In the genomic region with DNA sequence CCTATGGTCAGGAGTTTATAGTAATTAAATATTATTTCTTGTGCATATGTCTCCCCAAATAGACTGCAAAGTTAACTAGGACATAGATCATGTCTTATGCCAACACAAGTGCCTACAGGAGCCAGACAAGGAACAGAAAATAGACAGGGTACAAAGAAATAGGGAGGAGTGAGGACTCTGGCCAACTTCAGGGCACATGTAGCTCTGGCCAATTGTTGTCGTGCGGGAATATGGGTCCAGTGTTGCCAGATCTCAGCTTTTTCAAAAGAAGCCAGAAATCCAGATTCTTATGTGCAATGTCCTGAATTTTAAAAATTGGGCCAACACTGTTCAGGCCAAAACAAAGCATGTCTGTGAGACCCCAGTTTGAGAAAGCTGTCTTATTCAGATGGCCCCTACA, we compare ENCODE assay signal across 20 cellular contexts.
DNase-seq lines count a peak whose midpoint lies in the region; ATAC-seq and TF ChIP-seq lines count a peak whose summit lies in the region.
"Had no signal": no experiment of that assay in that cellular context is flagged by ENCODE, and none has a peak within 500 bp of the region (broad histone marks: within the 10 kb centered on the region; RNA-seq: fewer than 3 reads in every experiment).

No MANE protein-coding gene starts in this region.

- H3K9me3 ChIP-seq in esophagus muscularis mucosa (no peaks in the 10 kb centered on the region), subcutaneous abdominal adipose tissue (ENCODE audit: control insufficient read depth in 5 of 5, low read length in 5 of 5) (no peaks in the 10 kb centered on the region), gastrocnemius medialis (no peaks in the 10 kb centered on the region), breast epithelium (no peaks in the 10 kb centered on the region)
- H3K9me3 ChIP-seq: Caco-2, HAP-1 had no signal

- H3K27ac ChIP-seq in esophagus muscularis mucosa (replicated peaks in 1 of 4) (no peak overlapping the region), subcutaneous abdominal adipose tissue (ENCODE audit: low read depth, low read length) (peak overlapping the region; percentile 83), gastrocnemius medialis (no peak overlapping the region), breast epithelium (no peak overlapping the region)
- H3K27ac ChIP-seq: 22Rv1, BLaER1, C4-2B had no signal

- ATAC-seq in gastrocnemius medialis: no peak
- ATAC-seq: CD8-positive, alpha-beta T cell; GM12878 had no signal

- peak; percentile 5 for DNase-seq in G401 (ENCODE audit: low spot score)
- DNase-seq in esophagus muscularis mucosa (ENCODE audit: extremely low spot score): peak; percentile 45
- peak; percentile 52 for DNase-seq in midbrain (lab: John Stamatoyannopoulos, UW)
- no peak for DNase-seq in gastrocnemius medialis
- DNase-seq in breast epithelium (ENCODE audit: low spot score in 2 of 2): no peak
- no peak for DNase-seq in epidermal melanocyte (ENCODE audit: insufficient read length, low spot score)
- DNase-seq: Caco-2; CD4-positive, CD25-positive, alpha-beta regulatory T cell; CD8-positive, alpha-beta T cell; DMS153; DND-41; GDM1; GOT3; HFFc6 had no signal

- TF ChIP-seq CTCF in esophagus muscularis mucosa (IDR thresholded peaks at IDR 0.05): no peak
- no peak for TF ChIP-seq CTCF in gastrocnemius medialis (IDR thresholded peaks at IDR 0.05 in 4 of 5, conservative IDR thresholded peaks at IDR 0.05 in 1 of 5)
- no peak for TF ChIP-seq CTCF in breast epithelium (IDR thresholded peaks at IDR 0.05)

- H3K4me1 ChIP-seq in esophagus muscularis mucosa (no peaks in the 10 kb centered on the region), subcutaneous abdominal adipose tissue (ENCODE audit: control insufficient read depth in 5 of 5, insufficient read depth in 5 of 5, low read length in 5 of 5) (peaks cover 0 to 20% (median 4%) of the 10 kb centered on the region in 5 donors), gastrocnemius medialis (no peaks in the 10 kb centered on the region), breast epithelium (peaks cover 0 to 3% of the 10 kb centered on the region in 2 donors)
- H3K4me1 ChIP-seq: Caco-2, HAP-1 had no signal

- WGBS in esophagus muscularis mucosa: 95% methylated on average over 2 of the region's 2 CpGs

- H3K9ac ChIP-seq in subcutaneous abdominal adipose tissue (ENCODE audit: low read length in 5 of 5): peak overlapping the region in 2 of 5 donors; percentile 50 to 68
- H3K9ac ChIP-seq: BLaER1 had no signal

- TF ChIP-seq EP300 in esophagus muscularis mucosa (IDR thresholded peaks at IDR 0.05): no peak

- intact Hi-C loops in esophagus muscularis mucosa (cut with DNase I) (no loop called here), gastrocnemius medialis (cut with DNase I; ENCODE audit: low total_unique reads) (no loop called here), breast epithelium (cut with DNase I; ENCODE audit: low total_unique reads) (no loop called here)

- no peak overlapping the region for H3K4me3 ChIP-seq in esophagus muscularis mucosa
- H3K4me3 ChIP-seq in subcutaneous abdominal adipose tissue (ENCODE audit: low read depth in 1 of 5, low read length in 5 of 5): no peak overlapping the region
- no peak overlapping the region for H3K4me3 ChIP-seq in gastrocnemius medialis
- H3K4me3 ChIP-seq in breast epithelium: no peak overlapping the region
- H3K4me3 ChIP-seq: BLaER1, GM12878, HAP-1 had no signal

- no peak for TF ChIP-seq POLR2A in esophagus muscularis mucosa (IDR thresholded peaks at IDR 0.05; ENCODE audit: low read depth)
- TF ChIP-seq POLR2A in gastrocnemius medialis (IDR thresholded peaks at IDR 0.05): no peak
- TF ChIP-seq POLR2A in breast epithelium (IDR thresholded peaks at IDR 0.05): no peak

- in situ Hi-C loops in G401 (cut with HindIII; ENCODE audit: low sequenced_read_pairs): no loop called here
- in situ Hi-C loops in gastrocnemius medialis (cut with MboI; ENCODE audit: low sequenced_read_pairs in 4 of 4): no loop called here

- H3K36me3 ChIP-seq in esophagus muscularis mucosa: no peaks in the 10 kb centered on the region
- no peaks in the 10 kb centered on the region for H3K36me3 ChIP-seq in subcutaneous abdominal adipose tissue (ENCODE audit: control insufficient read depth in 5 of 5, insufficient read depth in 5 of 5, low read length in 5 of 5)
- no peaks in the 10 kb centered on the region for H3K36me3 ChIP-seq in gastrocnemius medialis
- H3K36me3 ChIP-seq in breast epithelium: no peaks in the 10 kb centered on the region
- H3K36me3 ChIP-seq: BLaER1, HAP-1 had no signal

- H3K27me3 ChIP-seq in esophagus muscularis mucosa (no peaks in the 10 kb centered on the region), subcutaneous abdominal adipose tissue (ENCODE audit: control insufficient read depth in 5 of 5, insufficient read depth in 4 of 5, low read length in 5 of 5) (no peaks in the 10 kb centered on the region), gastrocnemius medialis (no peaks in the 10 kb centered on the region), breast epithelium (no peaks in the 10 kb centered on the region)
- H3K27me3 ChIP-seq: BLaER1 had no signal

Comparison
In these comparisons a context has a peak if more than half of its experiments do, and no peak if none do; other contexts are left out.
1. DNase-seq: peak in G401 (single experiment), esophagus muscularis mucosa (single experiment) and midbrain (single experiment); none in gastrocnemius medialis (0 of 2), breast epithelium (0 of 2) and epidermal melanocyte (single experiment).